8 cellular contexts compared by ENCODE assay signal in genomic region chr6:33428219-33428890, GRCh38. TPM values are rescaled to one million over a fixed set of nuclear protein-coding genes. Genes with fewer than 3 reads are reported as not detected.
DNase-seq lines count a peak whose midpoint lies in the region; ATAC-seq and TF ChIP-seq lines count a peak whose summit lies in the region.

No MANE protein-coding gene starts in this region.

- H3K4me1 ChIP-seq in DND-41 (ENCODE audit: insufficient read depth, low read length) (peaks cover 77% of the 10 kb centered on the region), HUES6 (ENCODE audit: control insufficient read depth, insufficient read depth, low read length) (peaks cover 66% of the 10 kb centered on the region)

- DNase-seq in DND-41 (peak; percentile 35), epithelial cell of prostate (ENCODE audit: low read depth, low spot score) (no peak), natural killer cell (peak; percentile 31), NCI-H345 treated with DMSO at 0.1 percent for 48 hours (lab: John Stamatoyannopoulos, UW; ENCODE audit: unreplicated experiment) (no peak), NCI-H1694 treated with DMSO at 0.1 percent for 48 hours (lab: John Stamatoyannopoulos, UW) (no peak)

- H4K20me1 ChIP-seq in DND-41 (ENCODE audit: insufficient read depth, low read length), result peaks cover 23% of the 10 kb centered on the region

- H3K27me3 ChIP-seq in DND-41 (ENCODE audit: insufficient read depth, low read length, poor library complexity) (no peaks in the 10 kb centered on the region), HUES6 (ENCODE audit: control insufficient read depth, insufficient read depth, low read length) (no peaks in the 10 kb centered on the region)

- peak overlapping the region; percentile 31; the same call in 1 of the 2 replicates for H3K27ac ChIP-seq in DND-41 (ENCODE audit: low read length)
- no peak overlapping the region for H3K27ac ChIP-seq in HUES6 (ENCODE audit: low read depth, low read length)
- peak overlapping the region; percentile 92 for H3K27ac ChIP-seq in VCaP
- peak overlapping the region; percentile 69 for H3K27ac ChIP-seq in epithelial cell of prostate

- no peaks in the 10 kb centered on the region for H3K9me3 Mint-ChIP-seq in natural killer cell

- peak overlapping the region; percentile 88 to 92 for H3K27ac Mint-ChIP-seq in natural killer cell

- ATAC-seq in DND-41 (ENCODE audit: insufficient read depth, low read depth), result 0 out of 3 replicates have a peak, but pooled peaks have one; percentile 13
- ATAC-seq in natural killer cell, result no peak
- ATAC-seq in HG03460 (IDR thresholded peaks at IDR 0.05; ENCODE audit: unreplicated experiment), result no peak

- H3K4me2 ChIP-seq in DND-41 (ENCODE audit: insufficient read depth, low read length), result peak overlapping the region; percentile 91

- no peaks in the 10 kb centered on the region for H3K27me3 Mint-ChIP-seq in natural killer cell (ENCODE audit: low read depth in 2 of 2)

- TF ChIP-seq CTCF in DND-41 (IDR thresholded peaks at IDR 0.05; ENCODE audit: borderline replicate concordance, extremely low read depth, low read length, poor library complexity, severe bottlenecking) (peak; percentile 54), VCaP (conservative IDR thresholded peaks at IDR 0.05) (peak; percentile 69), natural killer cell (IDR thresholded peaks at IDR 0.05) (peak; percentile 33)

- H3K36me3 Mint-ChIP-seq in natural killer cell, result no peaks in the 10 kb centered on the region

- H3K4me3 Mint-ChIP-seq in natural killer cell, result peak overlapping the region; percentile 91

- no peaks in the 10 kb centered on the region for H3K9me3 ChIP-seq in DND-41 (ENCODE audit: insufficient read depth, low read length, severe bottlenecking)
- no peaks in the 10 kb centered on the region for H3K9me3 ChIP-seq in HUES6 (ENCODE audit: control insufficient read depth, insufficient read depth, low read depth, low read length)

- H3K4me1 Mint-ChIP-seq in natural killer cell, result peaks cover 77 to 94% of the 10 kb centered on the region in 2 donors

- H3K79me2 ChIP-seq in DND-41 (ENCODE audit: insufficient read depth, low read length), result peaks cover 26% of the 10 kb centered on the region

- H3K9ac ChIP-seq in DND-41 (ENCODE audit: low read depth, low read length) (peak overlapping the region; percentile 56), HUES6 (ENCODE audit: low read length) (peak overlapping the region; percentile 37)

- peak overlapping the region; percentile 66; the same call in 1 of the 2 replicates for H2AFZ ChIP-seq in DND-41 (ENCODE audit: low read depth, low read length)

- H3K4me3 ChIP-seq in DND-41 (ENCODE audit: low read depth in 1 of 2, low read length in 2 of 2), result peak overlapping the region in 1 of 2 experiments; percentile 59; a peak in 2 of 4 replicates
- H3K4me3 ChIP-seq in HUES6 (ENCODE audit: low read depth, low read length), result peak overlapping the region; percentile 51

- intact Hi-C loops in natural killer cell (cut with micrococcal nuclease), result loop anchor here (2.0 kb wide), 1 partner anchor 26 kb away; the partner anchor contains the start of gene ZBTB9

- H3K36me3 ChIP-seq in DND-41 (ENCODE audit: insufficient read depth, low read length), result peaks cover 13% of the 10 kb centered on the region
- peaks cover 17% of the 10 kb centered on the region for H3K36me3 ChIP-seq in HUES6 (ENCODE audit: control insufficient read depth, insufficient read depth, low read length)

RNA-seq across cellular contexts. Expression of gene SYNGAP1, which starts 8.5 kb away (rescaled TPM):
- total RNA-seq in natural killer cell, result 10 to 100 TPM; 43.5 to 61.6 (median 55.8) TPM

RNA-seq across cellular contexts. Expression of gene CUTA, which starts 10.4 kb away (rescaled TPM):
- total RNA-seq in natural killer cell, result 100 to 1,000 TPM; 166 to 186 (median 184) TPM

RNA-seq across cellular contexts. Expression of gene PHF1, which starts 17.5 kb away (rescaled TPM):
- 100 to 1,000 TPM; 262 to 392 (median 322) TPM for total RNA-seq in natural killer cell

RNA-seq across cellular contexts. Expression of gene ZBTB9, which starts 26.0 kb away (rescaled TPM):
- 1 to 10 TPM; 3.8 to 5.1 (median 3.9) TPM for total RNA-seq in natural killer cell

RNA-seq across cellular contexts. Expression of gene KIFC1, which starts 36.7 kb away (rescaled TPM):
- 1 to 10 TPM; 2.7 to 4.6 (median 3.3) TPM for total RNA-seq in natural killer cell

Comparison
In these comparisons a context has a peak if more than half of its experiments do, and no peak if none do; other contexts are left out.
1. DNase-seq: peak in DND-41 (single experiment) and natural killer cell (single experiment); none in epithelial cell of prostate (single experiment), NCI-H345 treated with DMSO at 0.1 percent for 48 hours (single experiment) and NCI-H1694 treated with DMSO at 0.1 percent for 48 hours (single experiment).
2. Peak in every context shown above with its lines, with median percentiles within 50 percentile points of each other: CTCF ChIP-seq.